Comparison of ENCODE assay signal across 1 cellular context in genomic region chr7:65979583-65980477, GRCh38.
TF ChIP-seq lines count a peak whose summit lies in the region.

No MANE protein-coding gene starts in this region.

TF ChIP-seq in GM23338, 12 proteins besides CTCF, POLR2A, EP300 and RAD21:
- TF ChIP-seq ZNF462 (CRISPR knock-in tag; IDR thresholded peaks at IDR 0.05) (no peak), REST (IDR thresholded peaks at IDR 0.05; ENCODE audit: unreplicated experiment) (no peak), STAT1 (IDR thresholded peaks at IDR 0.05; ENCODE audit: unreplicated experiment) (no peak), EZH2phosphoT487 (IDR thresholded peaks at IDR 0.05; ENCODE audit: unreplicated experiment) (no peak), EZH2 (IDR thresholded peaks at IDR 0.05; ENCODE audit: low read depth, unreplicated experiment) (no peak), CREB1 (CRISPR knock-in tag; IDR thresholded peaks at IDR 0.05; ENCODE audit: low read depth) (no peak), NANOG (IDR thresholded peaks at IDR 0.05; ENCODE audit: borderline replicate concordance) (no peak), ETS1 (IDR thresholded peaks at IDR 0.05) (no peak), JUNB (IDR thresholded peaks at IDR 0.05; ENCODE audit: unreplicated experiment) (no peak), ZNF331 (CRISPR knock-in tag; IDR thresholded peaks at IDR 0.05; ENCODE audit: low read depth) (no peak), ZNF114 (CRISPR knock-in tag; IDR thresholded peaks at IDR 0.05) (no peak), POLR2AphosphoS5 (IDR thresholded peaks at IDR 0.05; ENCODE audit: low read depth) (no peak)
TF ChIP-seq in GM23338: peak in this region for 0.
